In the genomic region with DNA sequence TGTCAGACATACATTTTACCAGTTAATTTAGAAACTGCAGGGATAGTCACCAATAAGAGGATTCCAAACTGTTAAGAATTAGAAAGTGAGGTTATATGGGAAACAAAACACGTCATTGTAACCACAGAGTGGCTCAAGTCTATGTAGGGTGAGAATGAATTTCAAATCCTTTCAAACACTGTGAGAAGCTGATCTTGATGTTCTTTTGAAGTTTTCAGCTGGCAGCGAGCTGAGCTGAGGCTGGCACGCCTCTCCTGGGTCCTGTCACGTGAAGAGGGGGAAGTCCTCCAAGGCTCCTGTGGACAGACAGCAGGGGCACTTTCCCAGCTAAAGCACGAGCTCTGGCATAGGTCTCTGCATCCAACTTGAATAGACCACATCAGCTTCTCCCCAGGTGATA, we compare ENCODE assay signal across 14 cellular contexts.
"Had no signal": no experiment of that assay in that cellular context is flagged by ENCODE, and none has a peak within 500 bp of the region (broad histone marks: within the 10 kb centered on the region; RNA-seq: fewer than 3 reads in every experiment).

No MANE protein-coding gene starts in this region.

- ATAC-seq: activated CD8-positive, alpha-beta T cell treated with anti-CD3 and anti-CD28 coated beads for 36 hours; activated naive CD8-positive, alpha-beta T cell treated with anti-CD3 and anti-CD28 coated beads, Interleukin-2, amount 50 U/mL, for 24 hours; stimulated activated effector memory CD8-positive, alpha-beta T cell treated with anti-CD3 and anti-CD28 coated beads, Interleukin-12 subunit alpha, Interleukin-12 subunit beta, amount 100 ng/mL, for 72 hours had no signal

- H3K27me3 Mint-ChIP-seq: activated CD8-positive, alpha-beta T cell treated with anti-CD3 and anti-CD28 coated beads for 36 hours; activated naive CD8-positive, alpha-beta T cell treated with anti-CD3 and anti-CD28 coated beads, Interleukin-2, amount 50 U/mL, for 24 hours had no signal

- DNase-seq: activated CD8-positive, alpha-beta T cell treated with anti-CD3 and anti-CD28 coated beads for 36 hours; activated gamma-delta T cell treated with Interleukin-2 at 50 U/mL for 16 hours; activated naive CD8-positive, alpha-beta T cell treated with anti-CD3 and anti-CD28 coated beads, Interleukin-2, amount 50 U/mL, for 24 hours; activated T-cell treated with anti-CD3 and anti-CD28 coated beads, Interleukin-2, amount 50 U/mL, for 72 hours; aorta; kidney glomerular epithelial cell; T-helper 1 cell had no signal

- H3K36me3 Mint-ChIP-seq: mesothelial cell of epicardium; stimulated activated effector memory CD8-positive, alpha-beta T cell treated with anti-CD3 and anti-CD28 coated beads, Interleukin-12 subunit alpha, Interleukin-12 subunit beta, amount 100 ng/mL, for 72 hours had no signal

- H3K27ac ChIP-seq: breast epithelium, epithelial cell of prostate, WERI-Rb-1 had no signal

- H3K4me3 Mint-ChIP-seq: activated CD8-positive, alpha-beta T cell treated with anti-CD3 and anti-CD28 coated beads for 36 hours; activated naive CD8-positive, alpha-beta T cell treated with anti-CD3 and anti-CD28 coated beads, Interleukin-2, amount 50 U/mL, for 24 hours; activated T-cell treated with anti-CD3 and anti-CD28 coated beads, Interleukin-2, amount 50 U/mL, for 72 hours; dendritic cell treated with granulocyte-macrophage colony-stimulating factor and Interleukin-4, amounts not matched to agents 40 ng/mL and 50 ng/mL, for 4 days; mesothelial cell of epicardium; neural crest cell; stimulated activated effector memory CD8-positive, alpha-beta T cell treated with anti-CD3 and anti-CD28 coated beads, Interleukin-12 subunit alpha, Interleukin-12 subunit beta, amount 100 ng/mL, for 72 hours had no signal

- H3K9me3 Mint-ChIP-seq: mesothelial cell of epicardium had no signal

- H3K27ac Mint-ChIP-seq: activated CD8-positive, alpha-beta T cell treated with anti-CD3 and anti-CD28 coated beads for 36 hours; activated naive CD8-positive, alpha-beta T cell treated with anti-CD3 and anti-CD28 coated beads, Interleukin-2, amount 50 U/mL, for 24 hours; activated T-cell treated with anti-CD3 and anti-CD28 coated beads, Interleukin-2, amount 50 U/mL, for 72 hours; dendritic cell treated with granulocyte-macrophage colony-stimulating factor and Interleukin-4, amounts not matched to agents 40 ng/mL and 50 ng/mL, for 4 days; mesothelial cell of epicardium; stimulated activated effector memory CD8-positive, alpha-beta T cell treated with anti-CD3 and anti-CD28 coated beads, Interleukin-12 subunit alpha, Interleukin-12 subunit beta, amount 100 ng/mL, for 72 hours had no signal
